ENCODE assay signal across 8 cellular contexts in genomic region chr19:4338441-4339350, GRCh38. TPM values are rescaled to one million over a fixed set of nuclear protein-coding genes. Genes with fewer than 3 reads are reported as not detected.
DNase-seq lines count a peak whose midpoint lies in the region; ATAC-seq and TF ChIP-seq lines count a peak whose summit lies in the region.

TSS of gene STAP2 (minus strand) at chr19:4338827. CDS start at chr19:4338753, 74 bp downstream.

- H3K27me3 ChIP-seq in left ventricle myocardium inferior (ENCODE audit: low read depth), result no peaks in the 10 kb centered on the region

- peaks cover 27% of the 10 kb centered on the region for H3K4me1 ChIP-seq in left ventricle myocardium inferior

- ATAC-seq in GM21576 (IDR thresholded peaks at IDR 0.05; ENCODE audit: unreplicated experiment), result no peak

- H3K9me3 ChIP-seq in left ventricle myocardium inferior (replicated peaks), result no peaks in the 10 kb centered on the region

- TF ChIP-seq CTCF in AG09309 (IDR thresholded peaks at IDR 0.05; ENCODE audit: control insufficient read depth, insufficient read depth, low read depth, low read length, missing control alignments), result no peak
- TF ChIP-seq CTCF in left ventricle myocardium inferior (IDR thresholded peaks at IDR 0.05; ENCODE audit: borderline replicate concordance), result no peak

- no peaks in the 10 kb centered on the region for H3K36me3 ChIP-seq in left ventricle myocardium inferior

- DNase-seq in AG09309 (ENCODE audit: low read depth) (no peak), HT-29 (ENCODE audit: low spot score) (peak; percentile 79), left ventricle myocardium inferior (no peak), skeletal muscle cell (ENCODE audit: low read depth) (no peak), NCI-H82 treated with DMSO at 0.1 percent for 48 hours (lab: John Stamatoyannopoulos, UW; ENCODE audit: unreplicated experiment) (no peak), NCI-H446 (lab: John Stamatoyannopoulos, UW) (no peak)
- DNase-seq in activated naive CD4-positive, alpha-beta T cell treated with anti-CD3 and anti-CD28 coated beads, Interleukin-2, amount 50 U/mL, for 16 hours, result peak; percentile 54

- H3K4me3 ChIP-seq in AG09309 (ENCODE audit: control insufficient read depth, low read depth, low read length) (peak within 1 kb of the TSS; percentile 9), left ventricle myocardium inferior (peak within 1 kb of the TSS; percentile 62), skeletal muscle cell (ENCODE audit: low read depth, low read length) (peak within 1 kb of the TSS; percentile 37)

- H3K27ac ChIP-seq in left ventricle myocardium inferior (replicated peaks), result peak within 1 kb of the TSS; percentile 52

- intact Hi-C loops in left ventricle myocardium inferior (cut with micrococcal nuclease), result no loop called here

RNA-seq across cellular contexts. Expression of gene STAP2, which starts in this region (rescaled TPM):
- 69.6 and 74.4 TPM in 2 replicates for total RNA-seq in HT-29 (2014; rRNA removed; shearing (Covaris generic))
- total RNA-seq in left ventricle myocardium inferior, result 2.6 TPM

Comparison
In these comparisons a context has a peak if more than half of its experiments do, and no peak if none do; other contexts are left out.
1. RNA of gene STAP2 (total RNA-seq): 69.6 to 74.4 TPM in HT-29; 2.6 TPM in left ventricle myocardium inferior (single experiment); every median in the first group is over 10 times any median in the second.
2. DNase-seq: peak in HT-29 (single experiment) and activated naive CD4-positive, alpha-beta T cell treated with anti-CD3 and anti-CD28 coated beads, Interleukin-2, amount 50 U/mL, for 16 hours (single experiment); none in AG09309 (single experiment), left ventricle myocardium inferior (single experiment), skeletal muscle cell (single experiment), NCI-H82 treated with DMSO at 0.1 percent for 48 hours (single experiment) and NCI-H446 (0 of 2).
3. H3K4me3 ChIP-seq: peak in every context shown above with its lines; median percentile 62 in left ventricle myocardium inferior; 37 in skeletal muscle cell; 9 in AG09309.